Comparison of ENCODE assay signal across 8 cellular contexts in the genomic region with DNA sequence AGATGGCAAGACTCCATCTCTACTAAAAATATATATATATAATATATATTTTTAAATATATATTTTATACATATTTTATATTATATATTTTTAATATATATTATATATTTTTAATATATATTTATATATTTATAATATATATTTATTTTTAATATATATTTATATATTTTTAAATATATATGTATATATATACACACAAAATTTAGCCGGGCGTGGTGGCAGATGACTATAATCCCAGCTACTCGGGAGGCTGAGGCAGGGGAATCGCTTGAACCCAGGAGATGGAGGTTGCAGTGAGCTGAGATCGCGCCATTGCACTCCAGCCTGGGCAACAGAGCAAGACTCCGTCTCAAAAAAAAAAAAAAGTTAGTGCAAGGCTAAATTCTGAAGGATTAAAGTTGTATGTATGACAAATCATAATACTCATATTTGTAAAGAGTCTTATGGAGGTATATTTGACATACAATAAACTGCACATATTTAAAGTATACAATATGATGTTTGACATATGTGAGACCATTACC. TPM values are rescaled to one million over a fixed set of nuclear protein-coding genes. Genes with fewer than 3 reads are reported as not detected.
DNase-seq lines count a peak whose midpoint lies in the region; ATAC-seq and TF ChIP-seq lines count a peak whose summit lies in the region.

No MANE protein-coding gene starts in this region.

- intact Hi-C loops in activated CD4-positive, alpha-beta T cell treated with anti-CD3 and anti-CD28 coated beads, Interleukin-2, amount 10 ng/mL, durations not matched to agents 24 days and 14 days (cut with micrococcal nuclease), result loop anchor here (1.0 to 5.0 kb wide), 3 partner anchors 7 to 344 kb away; partner anchors contain the start of genes EID3, HSP90B1 and TDG
- intact Hi-C loops in activated T-helper 2 cell treated with anti-CD3 and anti-CD28 coated beads, Interferon-gamma antibody, Interleukin-2, Interleukin-4, amounts not matched to agents 10 μg/mL and 5 μg/mL and 100 μg/mL, durations not matched to agents 14 hours and 24 hours and 36 hours (cut with micrococcal nuclease), result loop anchor here (1.0 to 5.0 kb wide), 3 partner anchors 7 to 329 kb away; partner anchors contain the start of genes HSP90B1 and TDG
- intact Hi-C loops in left lung (cut with DNase I) (no loop called here), testis (cut with DNase I; ENCODE audit: low total_unique reads) (no loop called here)

- TF ChIP-seq CTCF in left lung (IDR thresholded peaks at IDR 0.05), result no peak
- no peak for TF ChIP-seq CTCF in testis (IDR thresholded peaks at IDR 0.05)

- no peak for TF ChIP-seq POLR2A in testis (IDR thresholded peaks at IDR 0.05)

- peaks cover 21% of the 10 kb centered on the region for H3K4me1 Mint-ChIP-seq in activated CD4-positive, alpha-beta T cell treated with anti-CD3 and anti-CD28 coated beads, Interleukin-2, amount 10 ng/mL, durations not matched to agents 24 days and 14 days
- peaks cover 29% of the 10 kb centered on the region for H3K4me1 Mint-ChIP-seq in activated T-helper 2 cell treated with anti-CD3 and anti-CD28 coated beads, Interferon-gamma antibody, Interleukin-2, Interleukin-4, amounts not matched to agents 10 μg/mL and 5 μg/mL and 100 μg/mL, durations not matched to agents 14 hours and 24 hours and 36 hours (ENCODE audit: low read depth)

- peak overlapping the region in 1 of 2 donors; percentile 88 for H3K4me3 ChIP-seq in left lung
- H3K4me3 ChIP-seq in testis, result peak overlapping the region; percentile 68 to 80

- no peaks in the 10 kb centered on the region for H3K27me3 Mint-ChIP-seq in activated CD4-positive, alpha-beta T cell treated with anti-CD3 and anti-CD28 coated beads, Interleukin-2, amount 10 ng/mL, durations not matched to agents 24 days and 14 days
- no peaks in the 10 kb centered on the region for H3K27me3 Mint-ChIP-seq in activated T-helper 2 cell treated with anti-CD3 and anti-CD28 coated beads, Interferon-gamma antibody, Interleukin-2, Interleukin-4, amounts not matched to agents 10 μg/mL and 5 μg/mL and 100 μg/mL, durations not matched to agents 14 hours and 24 hours and 36 hours (ENCODE audit: low read depth)

- H3K4me1 ChIP-seq in left lung (peaks cover 0 to 20% of the 10 kb centered on the region in 2 donors), testis (peaks cover 8% of the 10 kb centered on the region)

- 62 to 77% methylated on average over 7 of the region's 7 CpGs for WGBS in testis, 2 donors

- no peaks in the 10 kb centered on the region for H3K9me3 ChIP-seq in left lung
- H3K9me3 ChIP-seq in testis, result no peaks in the 10 kb centered on the region

- H3K27me3 ChIP-seq in left lung, result no peaks in the 10 kb centered on the region
- H3K27me3 ChIP-seq in testis, result no peaks in the 10 kb centered on the region

- H3K27ac ChIP-seq in left lung (peak overlapping the region; percentile 80 to 93), testis (peak overlapping the region; percentile 83 to 95)

- peaks cover 0 to 15% of the 10 kb centered on the region in 2 donors for H3K36me3 ChIP-seq in left lung
- H3K36me3 ChIP-seq in testis (ENCODE audit: low read depth, missing control alignments), result no peaks in the 10 kb centered on the region

- H3K4me3 Mint-ChIP-seq in activated CD4-positive, alpha-beta T cell treated with anti-CD3 and anti-CD28 coated beads, Interleukin-2, amount 10 ng/mL, durations not matched to agents 24 days and 14 days, result peak overlapping the region; percentile 96
- H3K4me3 Mint-ChIP-seq in activated T-helper 2 cell treated with anti-CD3 and anti-CD28 coated beads, Interferon-gamma antibody, Interleukin-2, Interleukin-4, amounts not matched to agents 10 μg/mL and 5 μg/mL and 100 μg/mL, durations not matched to agents 14 hours and 24 hours and 36 hours (ENCODE audit: low read depth), result peak overlapping the region; percentile 96

- H3K9me3 Mint-ChIP-seq in activated CD4-positive, alpha-beta T cell treated with anti-CD3 and anti-CD28 coated beads, Interleukin-2, amount 10 ng/mL, durations not matched to agents 24 days and 14 days, result no peaks in the 10 kb centered on the region
- H3K9me3 Mint-ChIP-seq in activated T-helper 2 cell treated with anti-CD3 and anti-CD28 coated beads, Interferon-gamma antibody, Interleukin-2, Interleukin-4, amounts not matched to agents 10 μg/mL and 5 μg/mL and 100 μg/mL, durations not matched to agents 14 hours and 24 hours and 36 hours, result no peaks in the 10 kb centered on the region

- ATAC-seq in left lung (no peak), HG03469 (IDR thresholded peaks at IDR 0.05; ENCODE audit: unreplicated experiment) (no peak)

- peak overlapping the region; percentile 97 for H3K27ac Mint-ChIP-seq in activated CD4-positive, alpha-beta T cell treated with anti-CD3 and anti-CD28 coated beads, Interleukin-2, amount 10 ng/mL, durations not matched to agents 24 days and 14 days
- H3K27ac Mint-ChIP-seq in activated T-helper 2 cell treated with anti-CD3 and anti-CD28 coated beads, Interferon-gamma antibody, Interleukin-2, Interleukin-4, amounts not matched to agents 10 μg/mL and 5 μg/mL and 100 μg/mL, durations not matched to agents 14 hours and 24 hours and 36 hours, result peak overlapping the region; percentile 97

- H3K36me3 Mint-ChIP-seq in activated CD4-positive, alpha-beta T cell treated with anti-CD3 and anti-CD28 coated beads, Interleukin-2, amount 10 ng/mL, durations not matched to agents 24 days and 14 days (ENCODE audit: low read depth), result peaks cover 23% of the 10 kb centered on the region
- H3K36me3 Mint-ChIP-seq in activated T-helper 2 cell treated with anti-CD3 and anti-CD28 coated beads, Interferon-gamma antibody, Interleukin-2, Interleukin-4, amounts not matched to agents 10 μg/mL and 5 μg/mL and 100 μg/mL, durations not matched to agents 14 hours and 24 hours and 36 hours (ENCODE audit: low read depth), result peaks cover 31% of the 10 kb centered on the region

- DNase-seq in activated CD4-positive, alpha-beta T cell treated with anti-CD3 and anti-CD28 coated beads, Interleukin-2, amount 10 ng/mL, durations not matched to agents 24 days and 14 days, result no peak
- DNase-seq in activated CD4-positive, alpha-beta T cell treated with anti-CD3 and anti-CD28 coated beads for 1 hour, result no peak
- no peak for DNase-seq in activated T-helper 2 cell treated with anti-CD3 and anti-CD28 coated beads, Interferon-gamma antibody, Interleukin-2, Interleukin-4, amounts not matched to agents 10 μg/mL and 5 μg/mL and 100 μg/mL, durations not matched to agents 14 hours and 24 hours and 36 hours (ENCODE audit: low spot score)
- DNase-seq in left lung (no peak), testis (no peak), activated gamma-delta T cell treated with Interleukin-2 at 50 U/mL for 16 hours (no peak), DMS 273 (lab: John Stamatoyannopoulos, UW; ENCODE audit: unreplicated experiment) (no peak)

RNA-seq across cellular contexts. Expression of gene TDG, which starts 7.7 kb away (rescaled TPM):
- 74.5 and 76.4 TPM in 2 replicates for total RNA-seq in activated CD4-positive, alpha-beta T cell treated with anti-CD3 and anti-CD28 coated beads, Interleukin-2, amount 10 ng/mL, durations not matched to agents 24 days and 14 days
- total RNA-seq in activated T-helper 2 cell treated with anti-CD3 and anti-CD28 coated beads, Interferon-gamma antibody, Interleukin-2, Interleukin-4, amounts not matched to agents 10 μg/mL and 5 μg/mL and 100 μg/mL, durations not matched to agents 14 hours and 24 hours and 36 hours, result 76.6 and 77.3 TPM in 2 replicates
- total RNA-seq in left lung (10 to 100 TPM; 20.5 to 21.0 TPM), testis (10 to 100 TPM; 16.0 to 16.5 TPM)
- 11.3 TPM for polyA plus RNA-seq in testis (ENCODE audit: insufficient read depth, low read depth, low replicate concordance)

RNA-seq across cellular contexts. Expression of gene HSP90B1, which starts 27.7 kb away (rescaled TPM):
- total RNA-seq in activated CD4-positive, alpha-beta T cell treated with anti-CD3 and anti-CD28 coated beads, Interleukin-2, amount 10 ng/mL, durations not matched to agents 24 days and 14 days, result 449 and 457 TPM in 2 replicates
- 615 and 617 TPM in 2 replicates for total RNA-seq in activated T-helper 2 cell treated with anti-CD3 and anti-CD28 coated beads, Interferon-gamma antibody, Interleukin-2, Interleukin-4, amounts not matched to agents 10 μg/mL and 5 μg/mL and 100 μg/mL, durations not matched to agents 14 hours and 24 hours and 36 hours
- total RNA-seq in left lung (1,000 to 10,000 TPM in 1 of 2 donors, 100 to 1,000 TPM in 1; 751 to 1,097 TPM), testis (100 to 1,000 TPM; 257 to 259 TPM)
- polyA plus RNA-seq in testis (ENCODE audit: insufficient read depth, low read depth, low replicate concordance), result 265 TPM

Comparison
In these comparisons a context has a peak if more than half of its experiments do, and no peak if none do; other contexts are left out.
1. intact Hi-C loops: an anchor here in activated CD4-positive, alpha-beta T cell treated with anti-CD3 and anti-CD28 coated beads, Interleukin-2, amount 10 ng/mL, durations not matched to agents 24 days and 14 days (1.0 to 5.0 kb wide) and activated T-helper 2 cell treated with anti-CD3 and anti-CD28 coated beads, Interferon-gamma antibody, Interleukin-2, Interleukin-4, amounts not matched to agents 10 μg/mL and 5 μg/mL and 100 μg/mL, durations not matched to agents 14 hours and 24 hours and 36 hours (1.0 to 5.0 kb wide); none called in left lung and testis.